ENCODE assay signal across 25 cellular contexts in genomic region chr1:102566182-102566581, GRCh38.
DNase-seq lines count a peak whose midpoint lies in the region; ATAC-seq and TF ChIP-seq lines count a peak whose summit lies in the region.
"Had no signal": no experiment of that assay in that cellular context is flagged by ENCODE, and none has a peak within 500 bp of the region (broad histone marks: within the 10 kb centered on the region; RNA-seq: fewer than 3 reads in every experiment).

No MANE protein-coding gene starts in this region.

- 0 out of 2 replicates have a peak, but pooled peaks have one; percentile 14 for TF ChIP-seq CTCF in A673 (conservative IDR thresholded peaks at IDR 0.05; ENCODE audit: low read depth, low read length)
- peak; percentile 41 for TF ChIP-seq CTCF in neural cell (IDR thresholded peaks at IDR 0.05; ENCODE audit: poor library complexity, severe bottlenecking)

- TF ChIP-seq EP300 in neural cell (conservative IDR thresholded peaks at IDR 0.05; ENCODE audit: poor library complexity, severe bottlenecking), result no peak

- peak; percentile 9 for DNase-seq in A673 (ENCODE audit: low spot score)
- DNase-seq in SK-MEL-5 (ENCODE audit: low read depth, low spot score), result peak; percentile 4
- DNase-seq in LoVo (ENCODE audit: low spot score), result no peak
- DNase-seq: CD4-positive, alpha-beta T cell; H9; IMR-90; MV-4-11; NCI-H1105; NCI-H1436 treated with DMSO at 0.1 percent for 48 hours; NCI-H187 treated with DMSO at 0.1 percent for 48 hours; NCI-H2107; NCI-H446; NCI-H524 treated with DMSO at 0.1 percent for 48 hours; NCI-H774; Right ventricle myocardium superior; RPMI8226; SW 1271 had no signal

- H3K9me2 ChIP-seq in neural cell (ENCODE audit: insufficient read depth, low read length), result no peaks in the 10 kb centered on the region

- CTCF ChIA-PET in A673 (lab: Charles Lee), result no interaction called here

- BruUV-seq in A673 (replicated peaks; lab: Mats Ljungman, UMichigan), result no TSS peak

- H3K9ac ChIP-seq in BLaER1 treated with 17β-estradiol and CSF1 and Interleukin-3, amounts not matched to agents 10 nM and 100 nM, result peak overlapping the region in 9 of 11 experiments; percentile 26 to 83 (median 79); a peak in 10 of 22 replicates
- no peak overlapping the region for H3K9ac ChIP-seq in neural cell (ENCODE audit: low read length)
- H3K9ac ChIP-seq: KMS-11 had no signal

- POLR2A ChIA-PET in A673 (lab: Charles Lee; ENCODE audit: low non-redundant PET), result no interaction called here

- in situ Hi-C loops in SK-MEL-5 (cut with HindIII; ENCODE audit: low pct_unique_long_range_greater_than_20kb, low sequenced_read_pairs), result no loop called here

- H3K4me3 ChIP-seq in A673 (ENCODE audit: low read depth, low read length, poor library complexity, severe bottlenecking) (no peak overlapping the region), neural cell (ENCODE audit: low read length) (no peak overlapping the region)
- peak overlapping the region in 5 of 10 experiments; percentile 10 to 67 (median 59); a peak in 10 of 20 replicates for H3K4me3 ChIP-seq in BLaER1 treated with 17β-estradiol and CSF1 and Interleukin-3, amounts not matched to agents 10 nM and 100 nM
- H3K4me3 ChIP-seq: A549, GM23338, SJSA1 had no signal

- ATAC-seq in HG03571 (IDR thresholded peaks at IDR 0.05; ENCODE audit: unreplicated experiment), result no peak
- ATAC-seq in GM19452 (IDR thresholded peaks at IDR 0.05; ENCODE audit: unreplicated experiment), result no peak
- ATAC-seq: A549, GM23338 had no signal

- no peak overlapping the region for H2AFZ ChIP-seq in neural cell (ENCODE audit: low read depth, low read length)
- H2AFZ ChIP-seq: GM23338 had no signal

- no peaks in the 10 kb centered on the region for H3F3A ChIP-seq in neural cell (ENCODE audit: insufficient read depth, low read length, poor library complexity, severe bottlenecking)

- intact Hi-C loops in A673 (cut with micrococcal nuclease; ENCODE audit: unreplicated experiment), result no loop called here

- H3K79me2 ChIP-seq in neural cell (replicated peaks; ENCODE audit: insufficient read depth, low read length), result no peaks in the 10 kb centered on the region

- H3K4me2 ChIP-seq in BLaER1 treated with 17β-estradiol and CSF1 and Interleukin-3, amounts not matched to agents 10 nM and 100 nM, result peak overlapping the region; percentile 14 to 96 (median 70); a peak in 15 of 22 replicates
- H3K4me2 ChIP-seq in neural cell (ENCODE audit: low read length), result no peak overlapping the region
- H3K4me2 ChIP-seq: A549, GM23338, KMS-11 had no signal

- peak; percentile 51 for TF ChIP-seq RAD21 in neural cell (conservative IDR thresholded peaks at IDR 0.05)

- H3K27me3 ChIP-seq in A673 (replicated peaks; ENCODE audit: insufficient read depth, low read depth, low read length, poor library complexity), result no peaks in the 10 kb centered on the region
- no peaks in the 10 kb centered on the region for H3K27me3 ChIP-seq in BLaER1 treated with 17β-estradiol and CSF1 and Interleukin-3, amounts not matched to agents 10 nM and 100 nM
- H3K27me3 ChIP-seq in neural cell (ENCODE audit: insufficient read depth, low read depth, low read length), result no peaks in the 10 kb centered on the region

- H3K9me3 ChIP-seq in A673 (ENCODE audit: low read depth, low read length, poor library complexity, severe bottlenecking) (no peaks in the 10 kb centered on the region), neural cell (ENCODE audit: low read length) (no peaks in the 10 kb centered on the region)
- H3K9me3 ChIP-seq in BLaER1 treated with 17β-estradiol and CSF1 and Interleukin-3, amounts not matched to agents 10 nM and 100 nM (replicated peaks in 1 of 11), result peaks cover 0 to 33% (median 8%) of the 10 kb centered on the region in 11 experiments; a peak in 11 of 22 replicates
- H3K9me3 ChIP-seq: A549, SJSA1 had no signal

- H3K36me3 ChIP-seq in A673 (ENCODE audit: insufficient read depth, low read length, poor library complexity, severe bottlenecking), result no peaks in the 10 kb centered on the region
- peaks cover 0 to 17% (median 0%) of the 10 kb centered on the region in 11 experiments; a peak in 5 of 22 replicates for H3K36me3 ChIP-seq in BLaER1 treated with 17β-estradiol and CSF1 and Interleukin-3, amounts not matched to agents 10 nM and 100 nM
- no peaks in the 10 kb centered on the region for H3K36me3 ChIP-seq in neural cell (ENCODE audit: insufficient read depth, low read length)
- H3K36me3 ChIP-seq: SJSA1 had no signal

- H4K20me1 ChIP-seq in BLaER1 treated with 17β-estradiol and CSF1 and Interleukin-3, amounts not matched to agents 10 nM and 100 nM, result no peaks in the 10 kb centered on the region
- H4K20me1 ChIP-seq in neural cell (ENCODE audit: insufficient read depth), result no peaks in the 10 kb centered on the region

- no peak overlapping the region for H3K27ac ChIP-seq in A673 (ENCODE audit: low read depth, low read length, poor library complexity, severe bottlenecking)
- peak overlapping the region in 9 of 11 experiments; percentile 78 to 91 (median 88); a peak in 17 of 22 replicates for H3K27ac ChIP-seq in BLaER1 treated with 17β-estradiol and CSF1 and Interleukin-3, amounts not matched to agents 10 nM and 100 nM
- H3K27ac ChIP-seq in neural cell (ENCODE audit: low read length), result no peak overlapping the region
- H3K27ac ChIP-seq: A549, KMS-11, SJSA1 had no signal

- no peaks in the 10 kb centered on the region for H3K4me1 ChIP-seq in A673 (ENCODE audit: insufficient read depth, low read length, poor library complexity, severe bottlenecking)
- H3K4me1 ChIP-seq in BLaER1 treated with 17β-estradiol and CSF1 and Interleukin-3, amounts not matched to agents 10 nM and 100 nM, result peaks cover 19 to 46% (median 29%) of the 10 kb centered on the region in 10 experiments
- H3K4me1 ChIP-seq: A549, SJSA1 had no signal

TF ChIP-seq in neural cell, 6 proteins besides CTCF, POLR2A, EP300 and RAD21:
- TF ChIP-seq MXI1 (conservative IDR thresholded peaks at IDR 0.05; ENCODE audit: poor library complexity, severe bottlenecking) (no peak), TAF1 (IDR thresholded peaks at IDR 0.05; ENCODE audit: low read depth) (no peak), POLR2AphosphoS5 (IDR thresholded peaks at IDR 0.05) (no peak), EZH2 (IDR thresholded peaks at IDR 0.05; ENCODE audit: borderline replicate concordance, insufficient read depth, low read length, poor library complexity, severe bottlenecking) (no peak), SMC3 (conservative IDR thresholded peaks at IDR 0.05; ENCODE audit: poor library complexity) (no peak)
- TF ChIP-seq, protein P1, sequence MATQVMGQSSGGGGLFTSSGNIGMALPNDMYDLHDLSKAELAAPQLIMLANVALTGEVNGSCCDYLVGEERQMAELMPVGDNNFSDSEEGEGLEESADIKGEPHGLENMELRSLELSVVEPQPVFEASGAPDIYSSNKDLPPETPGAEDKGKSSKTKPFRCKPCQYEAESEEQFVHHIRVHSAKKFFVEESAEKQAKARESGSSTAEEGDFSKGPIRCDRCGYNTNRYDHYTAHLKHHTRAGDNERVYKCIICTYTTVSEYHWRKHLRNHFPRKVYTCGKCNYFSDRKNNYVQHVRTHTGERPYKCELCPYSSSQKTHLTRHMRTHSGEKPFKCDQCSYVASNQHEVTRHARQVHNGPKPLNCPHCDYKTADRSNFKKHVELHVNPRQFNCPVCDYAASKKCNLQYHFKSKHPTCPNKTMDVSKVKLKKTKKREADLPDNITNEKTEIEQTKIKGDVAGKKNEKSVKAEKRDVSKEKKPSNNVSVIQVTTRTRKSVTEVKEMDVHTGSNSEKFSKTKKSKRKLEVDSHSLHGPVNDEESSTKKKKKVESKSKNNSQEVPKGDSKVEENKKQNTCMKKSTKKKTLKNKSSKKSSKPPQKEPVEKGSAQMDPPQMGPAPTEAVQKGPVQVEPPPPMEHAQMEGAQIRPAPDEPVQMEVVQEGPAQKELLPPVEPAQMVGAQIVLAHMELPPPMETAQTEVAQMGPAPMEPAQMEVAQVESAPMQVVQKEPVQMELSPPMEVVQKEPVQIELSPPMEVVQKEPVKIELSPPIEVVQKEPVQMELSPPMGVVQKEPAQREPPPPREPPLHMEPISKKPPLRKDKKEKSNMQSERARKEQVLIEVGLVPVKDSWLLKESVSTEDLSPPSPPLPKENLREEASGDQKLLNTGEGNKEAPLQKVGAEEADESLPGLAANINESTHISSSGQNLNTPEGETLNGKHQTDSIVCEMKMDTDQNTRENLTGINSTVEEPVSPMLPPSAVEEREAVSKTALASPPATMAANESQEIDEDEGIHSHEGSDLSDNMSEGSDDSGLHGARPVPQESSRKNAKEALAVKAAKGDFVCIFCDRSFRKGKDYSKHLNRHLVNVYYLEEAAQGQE (IDR thresholded peaks at IDR 0.05; ENCODE audit: borderline replicate concordance), result no peak

Comparison
In these comparisons a context has a peak if more than half of its experiments do, and no peak if none do; other contexts are left out.
1. H3K27ac ChIP-seq: peak in BLaER1 treated with 17β-estradiol and CSF1 and Interleukin-3, amounts not matched to agents 10 nM and 100 nM (9 of 11); none in A673 (single experiment) and neural cell (single experiment).